In genomic region chr17:30506423-30506822, GRCh38 we compare ENCODE assay signal across 16 cellular contexts.
"Had no signal": no experiment of that assay in that cellular context is flagged by ENCODE, and none has a peak within 500 bp of the region (broad histone marks: within the 10 kb centered on the region; RNA-seq: fewer than 3 reads in every experiment).

No MANE protein-coding gene starts in this region.

- H3K9me3 Mint-ChIP-seq: activated naive CD8-positive, alpha-beta T cell treated with anti-CD3 and anti-CD28 coated beads, Interleukin-2, amount 10 ng/mL, durations not matched to agents 7 days and 5 days; immature natural killer cell; naive B cell; stimulated activated naive B cell treated with anti-CD40 and anti-IgM and Interleukin-4, amounts not matched to agents 10 μg/mL and 1 μg/mL and 100 μg/mL, for 72 hours had no signal

- H3K27me3 ChIP-seq: breast epithelium, right lobe of liver, upper lobe of left lung had no signal

- H3K27me3 Mint-ChIP-seq: activated naive CD8-positive, alpha-beta T cell treated with anti-CD3 and anti-CD28 coated beads, Interleukin-2, amount 10 ng/mL, durations not matched to agents 7 days and 5 days; naive B cell; stimulated activated naive B cell treated with anti-CD40 and anti-IgM and Interleukin-4, amounts not matched to agents 10 μg/mL and 1 μg/mL and 100 μg/mL, for 72 hours had no signal

- H3K9me2 ChIP-seq: SK-N-SH had no signal

- H3K4me3 ChIP-seq: breast epithelium, lung, prostate gland, right lobe of liver, upper lobe of left lung had no signal

- H3K27ac ChIP-seq: breast epithelium, prostate gland, right lobe of liver had no signal

- ATAC-seq: activated CD4-positive, CD25-positive, alpha-beta regulatory T cell treated with anti-CD3 and anti-CD28 coated beads, Interleukin-2, amount 50 U/mL, for 24 hours; right lobe of liver; stimulated activated naive B cell treated with anti-CD40 and anti-IgM and Interleukin-4, amounts not matched to agents 10 μg/mL and 1 μg/mL and 100 μg/mL, for 72 hours had no signal

- H3K27ac Mint-ChIP-seq: activated naive CD8-positive, alpha-beta T cell treated with anti-CD3 and anti-CD28 coated beads, Interleukin-2, amount 10 ng/mL, durations not matched to agents 7 days and 5 days had no signal

- H3K36me3 ChIP-seq: breast epithelium, prostate gland had no signal

- H3K4me1 ChIP-seq: breast epithelium, prostate gland, right lobe of liver had no signal

- H3K4me3 Mint-ChIP-seq: activated naive CD8-positive, alpha-beta T cell treated with anti-CD3 and anti-CD28 coated beads, Interleukin-2, amount 10 ng/mL, durations not matched to agents 7 days and 5 days; immature natural killer cell; naive B cell; stimulated activated naive B cell treated with anti-CD40 and anti-IgM and Interleukin-4, amounts not matched to agents 10 μg/mL and 1 μg/mL and 100 μg/mL, for 72 hours had no signal

- H3K4me2 ChIP-seq: SK-N-SH had no signal

- H3K4me1 Mint-ChIP-seq: stimulated activated naive B cell treated with anti-CD40 and anti-IgM and Interleukin-4, amounts not matched to agents 10 μg/mL and 1 μg/mL and 100 μg/mL, for 72 hours had no signal

- DNase-seq: activated gamma-delta T cell; activated naive CD8-positive, alpha-beta T cell treated with anti-CD3 and anti-CD28 coated beads, Interleukin-2, amount 10 ng/mL, durations not matched to agents 7 days and 5 days; anterior cingulate cortex; immature natural killer cell; midbrain; naive B cell; occipital lobe; right lobe of liver; SK-N-SH; stimulated activated CD4-positive, alpha-beta T cell treated with anti-CD3 and anti-CD28 coated beads, Interleukin-1b, Interleukin-23, amount 100 ng/mL, for 48 hours; stimulated activated naive B cell treated with anti-CD40 and anti-IgM and Interleukin-4, amounts not matched to agents 10 μg/mL and 1 μg/mL and 100 μg/mL, for 72 hours; upper lobe of left lung had no signal
